10 cellular contexts compared by ENCODE assay signal in the genomic region with DNA sequence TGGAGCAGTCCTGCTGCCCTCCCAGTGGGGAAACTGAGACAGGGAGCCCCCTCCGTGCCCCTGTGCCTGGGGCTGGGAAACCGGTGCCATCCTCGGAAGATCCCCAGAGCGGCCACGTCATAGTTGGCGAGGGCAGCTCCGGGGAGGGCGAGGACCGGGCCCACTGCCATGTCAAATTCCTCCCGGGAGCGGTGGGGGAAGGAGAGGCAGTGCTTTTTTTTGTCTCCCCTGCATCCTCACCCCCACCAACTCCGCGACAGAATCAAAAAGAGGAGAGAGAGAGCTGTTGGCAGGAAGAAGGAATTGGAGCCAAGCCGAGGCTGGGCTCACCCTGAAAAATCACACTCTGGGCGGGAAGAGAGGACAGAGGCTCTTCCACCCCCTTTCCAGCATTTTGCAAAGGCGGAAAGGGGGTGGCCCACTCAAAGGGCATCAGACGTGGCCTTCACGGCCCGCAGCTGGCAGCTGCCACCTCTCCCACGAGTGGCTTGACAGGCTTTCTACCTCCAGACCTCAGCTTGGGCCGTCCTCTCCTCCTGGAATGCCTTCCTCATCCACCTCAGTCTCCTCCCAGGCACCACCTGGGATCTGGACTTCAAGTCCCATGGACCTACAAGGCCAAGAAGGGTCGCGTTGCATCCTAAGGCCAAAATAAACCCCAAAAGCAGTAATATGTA. TPM values are rescaled to one million over a fixed set of nuclear protein-coding genes. Genes with fewer than 3 reads are reported as not detected.
DNase-seq lines count a peak whose midpoint lies in the region; ATAC-seq and TF ChIP-seq lines count a peak whose summit lies in the region.
"Had no signal": no experiment of that assay in that cellular context is flagged by ENCODE, and none has a peak within 500 bp of the region (broad histone marks: within the 10 kb centered on the region; RNA-seq: fewer than 3 reads in every experiment).

No MANE protein-coding gene starts in this region.

- no peak overlapping the region for H2AFZ ChIP-seq in OCI-LY7 (ENCODE audit: low read length)

- H4K20me1 ChIP-seq in OCI-LY7 (ENCODE audit: insufficient read depth, low read length), result no peaks in the 10 kb centered on the region

- no TSS peak for BruUV-seq in OCI-LY7 (replicated peaks; lab: Mats Ljungman, UMichigan)

- peak; percentile 38 to 69 (median 62) for ATAC-seq in heart left ventricle

- WGBS in adipose tissue, 3 donors, result 14 to 37% (median 29%) methylated on average over 22 to 23 of the region's 23 CpGs
- WGBS in heart left ventricle, 4 donors, result 15 to 24% (median 19%) methylated on average over 10 to 23 of the region's 23 CpGs
- WGBS in prostate gland, result 9% methylated on average over 23 of the region's 23 CpGs

- H3K4me2 ChIP-seq in OCI-LY7 (ENCODE audit: low read length), result no peak overlapping the region

- H3K9me3 ChIP-seq in heart left ventricle (no peaks in the 10 kb centered on the region), prostate gland (no peaks in the 10 kb centered on the region), OCI-LY7 (ENCODE audit: low read length) (no peaks in the 10 kb centered on the region)

- no peaks in the 10 kb centered on the region for H3K79me2 ChIP-seq in OCI-LY7 (ENCODE audit: insufficient read depth, low read depth, low read length)

- peaks cover 0 to 32% (median 18%) of the 10 kb centered on the region in 12 donors for H3K4me1 ChIP-seq in heart left ventricle
- peaks cover 11% of the 10 kb centered on the region for H3K4me1 ChIP-seq in prostate gland (replicated peaks)
- no peaks in the 10 kb centered on the region for H3K4me1 ChIP-seq in OCI-LY7 (ENCODE audit: insufficient read depth, low read length, poor library complexity, severe bottlenecking)

- POLR2A ChIA-PET in OCI-LY7 (lab: Charles Lee), result no interaction called here

- H3K27me3 ChIP-seq in heart left ventricle, result no peaks in the 10 kb centered on the region
- H3K27me3 ChIP-seq in prostate gland (replicated peaks; ENCODE audit: insufficient read depth), result no peaks in the 10 kb centered on the region

- DNase-seq in DMS 273 (lab: John Stamatoyannopoulos, UW; ENCODE audit: unreplicated experiment) (peak; percentile 95), heart left ventricle (peak; percentile 76 to 84 (median 81)), prostate gland (ENCODE audit: low spot score) (peak; percentile 75), OCI-LY7 (ENCODE audit: low spot score) (no peak), NCI-H524 treated with DMSO at 0.1 percent for 48 hours (lab: John Stamatoyannopoulos, UW) (no peak)
- DNase-seq in stimulated activated naive CD4-positive, alpha-beta T cell (lab: John Stamatoyannopoulos, UW), result no peak
- DNase-seq in activated CD4-positive, alpha-beta T cell treated with anti-CD3 and anti-CD28 coated beads, Interleukin-2, amount 50 U/mL, for 1 hour, result no peak
- DNase-seq: central memory CD4-positive, alpha-beta T cell; DMS79 treated with DMSO at 0.1 percent for 48 hours had no signal

- TF ChIP-seq CTCF in heart left ventricle (IDR thresholded peaks at IDR 0.05) (no peak), prostate gland (IDR thresholded peaks at IDR 0.05) (no peak), OCI-LY7 (conservative IDR thresholded peaks at IDR 0.05; ENCODE audit: low read length) (no peak)

- no peaks in the 10 kb centered on the region for H3K36me3 ChIP-seq in heart left ventricle
- no peaks in the 10 kb centered on the region for H3K36me3 ChIP-seq in prostate gland
- H3K36me3 ChIP-seq in OCI-LY7 (ENCODE audit: insufficient read depth, low read length), result no peaks in the 10 kb centered on the region

- H3K4me3 ChIP-seq in heart left ventricle (peak overlapping the region in 6 of 12 donors; percentile 2 to 29 (median 16)), prostate gland (no peak overlapping the region), OCI-LY7 (ENCODE audit: low read depth, low read length, poor library complexity, severe bottlenecking) (no peak overlapping the region)

- CTCF ChIA-PET in OCI-LY7 (lab: Charles Lee; ENCODE audit: unreplicated experiment), result no interaction called here

- intact Hi-C loops in heart left ventricle (cut with DNase I), result loop anchor here in 1 of 10 donors (5.0 kb wide), 1 partner anchor 85 kb away; no protein-coding TSS in a partner anchor
- intact Hi-C loops in prostate gland (cut with DNase I), result loop anchor here (1.0 kb wide), 1 partner anchor 11 kb away; no protein-coding TSS in a partner anchor
- intact Hi-C loops in OCI-LY7 (cut with micrococcal nuclease; ENCODE audit: unreplicated experiment), result no loop called here

- no peak for TF ChIP-seq POLR2A in heart left ventricle (IDR thresholded peaks at IDR 0.05)
- TF ChIP-seq POLR2A in prostate gland (IDR thresholded peaks at IDR 0.05), result no peak

- peak overlapping the region; percentile 21 for H3K27ac ChIP-seq in adipose tissue (ENCODE audit: low read depth, low read length)
- peak overlapping the region; percentile 44 to 90 (median 68) for H3K27ac ChIP-seq in heart left ventricle
- H3K27ac ChIP-seq in prostate gland, result peak overlapping the region; percentile 82
- H3K27ac ChIP-seq in OCI-LY7 (ENCODE audit: low read depth, low read length, poor library complexity, severe bottlenecking), result no peak overlapping the region

- no peaks in the 10 kb centered on the region for H3K9me2 ChIP-seq in OCI-LY7 (ENCODE audit: insufficient read depth, low read length)

RNA-seq across cellular contexts. Expression of gene NFIC, which starts 19.6 kb away (rescaled TPM):
- polyA plus RNA-seq in adipose tissue (10 to 100 TPM; 57.8 to 87.3 (median 81.7) TPM), heart left ventricle (100 to 1,000 TPM; 159 to 192 TPM)
- total RNA-seq in heart left ventricle (100 to 1,000 TPM; 107 to 267 (median 155) TPM), prostate gland (100 to 1,000 TPM; 160 to 168 TPM), OCI-LY7 (2022) (1.5 and 1.8 TPM in 2 replicates)
- total RNA-seq in OCI-LY7 (2014; rRNA removed; shearing (Covaris generic)), result 1.0 and 1.7 TPM in 2 replicates

Comparison
In these comparisons a context has a peak if more than half of its experiments do, and no peak if none do; other contexts are left out.
1. DNase-seq: peak in DMS 273 (single experiment), heart left ventricle (5 of 5) and prostate gland (single experiment); none in OCI-LY7 (single experiment), NCI-H524 treated with DMSO at 0.1 percent for 48 hours (single experiment), stimulated activated naive CD4-positive, alpha-beta T cell (0 of 6) and activated CD4-positive, alpha-beta T cell treated with anti-CD3 and anti-CD28 coated beads, Interleukin-2, amount 50 U/mL, for 1 hour (single experiment).
2. RNA of gene NFIC, which starts 19.6 kb away (total RNA-seq): 160 to 168 TPM in prostate gland and 107 to 267 TPM in heart left ventricle; 1.0 to 1.8 TPM in OCI-LY7; every median in the first group is over 10 times any median in the second.